In genomic region chr5:86689103-86689729, GRCh38 we compare ENCODE assay signal across 24 cellular contexts.
DNase-seq lines count a peak whose midpoint lies in the region; ATAC-seq, FAIRE-seq and TF ChIP-seq lines count a peak whose summit lies in the region.
"Had no signal": no experiment of that assay in that cellular context is flagged by ENCODE, and none has a peak within 500 bp of the region (broad histone marks: within the 10 kb centered on the region; RNA-seq: fewer than 3 reads in every experiment).

No MANE protein-coding gene starts in this region.

- no peaks in the 10 kb centered on the region for H3K9me3 Mint-ChIP-seq in nephron progenitor cell
- H3K9me3 Mint-ChIP-seq: CD8-positive, alpha-beta memory T cell; H9; HFFc6 had no signal

- peaks cover 10% of the 10 kb centered on the region for H3K4me1 ChIP-seq in KMS-11 (ENCODE audit: low read depth, poor library complexity, severe bottlenecking)
- no peaks in the 10 kb centered on the region for H3K4me1 ChIP-seq in heart left ventricle
- H3K4me1 ChIP-seq: SJSA1 had no signal

- H3K79me2 ChIP-seq in KMS-11 (ENCODE audit: insufficient read depth, low read depth): no peaks in the 10 kb centered on the region

- H4K20me1 ChIP-seq in KMS-11 (ENCODE audit: insufficient read depth): no peaks in the 10 kb centered on the region

- 65 to 82% (median 76%) methylated on average over 1 of the region's 1 CpG for WGBS in heart left ventricle, 4 donors

- H3K36me3 ChIP-seq in KMS-11 (ENCODE audit: insufficient read depth) (no peaks in the 10 kb centered on the region), heart left ventricle (no peaks in the 10 kb centered on the region)
- H3K36me3 ChIP-seq: SJSA1 had no signal

- no peaks in the 10 kb centered on the region for H3K4me1 Mint-ChIP-seq in nephron progenitor cell
- H3K4me1 Mint-ChIP-seq: CD8-positive, alpha-beta memory T cell; H9 had no signal

- H3K27me3 Mint-ChIP-seq in nephron progenitor cell (ENCODE audit: low read depth, poor library complexity): no peaks in the 10 kb centered on the region

- no peak overlapping the region for H3K27ac ChIP-seq in KMS-11
- H3K27ac ChIP-seq in heart left ventricle: no peak overlapping the region
- H3K27ac ChIP-seq: C4-2B, SJSA1 had no signal

- no peak overlapping the region for H3K4me3 ChIP-seq in KMS-11 (IDR thresholded peaks at IDR 0.05; ENCODE audit: insufficient read depth, low read depth, low read length)
- H3K4me3 ChIP-seq in heart left ventricle: no peak overlapping the region
- H3K4me3 ChIP-seq: SJSA1 had no signal

- H2AFZ ChIP-seq in KMS-11 (ENCODE audit: low read depth): peak overlapping the region; percentile 21; the same call in 1 of the 2 replicates

- ATAC-seq in GM19463 (IDR thresholded peaks at IDR 0.05; ENCODE audit: unreplicated experiment): peak; percentile 40
- no peak for ATAC-seq in heart left ventricle
- ATAC-seq: Right ventricle myocardium inferior had no signal

- intact Hi-C loops in heart left ventricle (cut with DNase I): no loop called here

- DNase-seq in D721Med (ENCODE audit: insufficient read length, low spot score) (no peak), nephron progenitor cell (no peak), heart left ventricle (no peak), GM13976 (ENCODE audit: low spot score) (no peak), NOMO-1 (lab: John Stamatoyannopoulos, UW; ENCODE audit: unreplicated experiment in 2 of 2) (no peak), AML-193 (lab: John Stamatoyannopoulos, UW) (no peak)
- DNase-seq: Calu3; CD8-positive, alpha-beta memory T cell; EL; GF-D8; H9; HFFc6; KG1; NCI-H1092 treated with DMSO at 0.1 percent for 48 hours; NCI-H1436 treated with DMSO at 0.1 percent for 48 hours; NCI-H1930; NCI-H345; NCI-H524; NCI-H774 had no signal

- no peak overlapping the region for H3K4me3 Mint-ChIP-seq in nephron progenitor cell
- H3K4me3 Mint-ChIP-seq: CD8-positive, alpha-beta memory T cell; H9; HFFc6 had no signal

- H3K27ac Mint-ChIP-seq in nephron progenitor cell: peak overlapping the region; percentile 30
- H3K27ac Mint-ChIP-seq: CD8-positive, alpha-beta memory T cell; H9; HFFc6 had no signal

- H3K36me3 Mint-ChIP-seq in nephron progenitor cell (ENCODE audit: low read depth): no peaks in the 10 kb centered on the region
- H3K36me3 Mint-ChIP-seq: CD8-positive, alpha-beta memory T cell had no signal

- H3K9ac ChIP-seq in KMS-11: no peak overlapping the region

- in situ Hi-C loops in GM13976 (cut with MboI; ENCODE audit: low sequenced_read_pairs, unreplicated experiment): no loop called here

- no peaks in the 10 kb centered on the region for H3K27me3 ChIP-seq in KMS-11 (ENCODE audit: insufficient read depth, low read depth)
- H3K27me3 ChIP-seq in heart left ventricle: no peaks in the 10 kb centered on the region

- no peak overlapping the region; the same call in 1 of the 2 replicates for H3K4me2 ChIP-seq in KMS-11

- TF ChIP-seq CTCF in D721Med (IDR thresholded peaks at IDR 0.05; ENCODE audit: insufficient read depth, missing control alignments) (no peak), KMS-11 (conservative IDR thresholded peaks at IDR 0.05; ENCODE audit: low read depth, low read length) (no peak), nephron progenitor cell (IDR thresholded peaks at IDR 0.05) (no peak), heart left ventricle (IDR thresholded peaks at IDR 0.05) (no peak), GM13976 (IDR thresholded peaks at IDR 0.05; ENCODE audit: borderline replicate concordance, control extremely low read depth, extremely low read depth, insufficient read depth, missing control alignments) (no peak)

- no peaks in the 10 kb centered on the region for H3K9me3 ChIP-seq in heart left ventricle
- H3K9me3 ChIP-seq: SJSA1 had no signal

- TF ChIP-seq POLR2A in heart left ventricle (IDR thresholded peaks at IDR 0.05): no peak

- peak; percentile 16 for FAIRE-seq in D721Med (lab: Jason Lieb, UNC)
